In genomic region chr5:34258598-34258997, GRCh38 we compare ENCODE assay signal across 7 cellular contexts.
A peak's percentile ranks its signal among the peaks of the same experiment; 100 is the strongest.
DNase-seq lines count a peak whose midpoint lies in the region; ATAC-seq, FAIRE-seq and TF ChIP-seq lines count a peak whose summit lies in the region.
"Not testable (repeated sequence)": the region's sequence is repeated elsewhere in the genome, so short reads cannot be mapped to it uniquely, and the experiment has no call there.

No MANE protein-coding gene starts in this region.

- not testable (repeated sequence) for TF ChIP-seq CTCF in psoas muscle (IDR thresholded peaks at IDR 0.05)

- ATAC-seq in psoas muscle: peak in 3 of 4 donors; percentile 67 to 85 (median 67)

- DNase-seq in DMS 273 (lab: John Stamatoyannopoulos, UW; ENCODE audit: unreplicated experiment) (peak; percentile 11), NCI-H69 (lab: John Stamatoyannopoulos, UW) (peak; percentile 12), glomerular visceral epithelial cell (ENCODE audit: extremely low spot score) (peak; percentile 1), kidney tubule cell (ENCODE audit: low spot score) (peak; percentile 44)
- not testable (repeated sequence) for DNase-seq in GM18507 (ENCODE audit: extremely low spot score, insufficient read length, low read depth); SK-N-MC (ENCODE audit: low read depth, low spot score); psoas muscle

- not testable (repeated sequence) for H3K9ac ChIP-seq in SK-N-MC (ENCODE audit: insufficient read length)

- H3K4me1 ChIP-seq in psoas muscle: not testable (repeated sequence)

- not testable (repeated sequence) for H3K4me3 ChIP-seq in SK-N-MC, psoas muscle

- not testable (repeated sequence) for H3K9me3 ChIP-seq in SK-N-MC (ENCODE audit: low read depth, low read length); psoas muscle

- not testable (repeated sequence) for H3K27me3 ChIP-seq in psoas muscle (ENCODE audit: insufficient read depth in 3 of 3, low read length in 2 of 3)

- FAIRE-seq in GM18507 (lab: Jason Lieb, UNC): peak; percentile 24

- intact Hi-C loops in psoas muscle (cut with DNase I): not testable (repeated sequence)

- peak overlapping the region; percentile 98 for H3K27ac ChIP-seq in SK-N-MC
- not testable (repeated sequence) for H3K27ac ChIP-seq in psoas muscle

- H3K36me3 ChIP-seq in SK-N-MC (ENCODE audit: insufficient read depth, low read length); psoas muscle (ENCODE audit: insufficient read depth in 1 of 2, low read depth in 1 of 2): not testable (repeated sequence)
